ENCODE assay signal across 1 cellular context in genomic region chr20:35735828-35736470, GRCh38.
TF ChIP-seq lines count a peak whose summit lies in the region.

No MANE protein-coding gene starts in this region.

TF ChIP-seq in K562, 482 proteins besides CTCF, POLR2A, EP300 and RAD21:
- TF ChIP-seq WHSC1 (IDR thresholded peaks at IDR 0.05; ENCODE audit: low read length) (no peak), ZBTB40 (IDR thresholded peaks at IDR 0.05) (no peak), ZBTB40 (CRISPR knock-in tag; IDR thresholded peaks at IDR 0.05) (no peak), CCAR2 (IDR thresholded peaks at IDR 0.05; ENCODE audit: low read depth, low read length) (no peak), ZBTB49 (CRISPR knock-in tag; IDR thresholded peaks at IDR 0.05; ENCODE audit: borderline replicate concordance) (no peak), PATZ1 (CRISPR knock-in tag; IDR thresholded peaks at IDR 0.05; ENCODE audit: borderline replicate concordance) (no peak), SFPQ (IDR thresholded peaks at IDR 0.05; ENCODE audit: low read depth, low read length) (no peak), NR2C1 (IDR thresholded peaks at IDR 0.05) (0 out of 2 replicates have a peak, but pooled peaks have one; percentile 21), NR2C1 (tag; IDR thresholded peaks at IDR 0.05) (no peak), ZKSCAN8 (CRISPR knock-in tag; IDR thresholded peaks at IDR 0.05) (no peak), ZNF354B (CRISPR knock-in tag; IDR thresholded peaks at IDR 0.05) (no peak), BRD4 (IDR thresholded peaks at IDR 0.05) (no peak), POLR2AphosphoS2 (IDR thresholded peaks at IDR 0.05; ENCODE audit: low read length) (0 out of 2 replicates have a peak, but pooled peaks have one; percentile 36), RAD51 (IDR thresholded peaks at IDR 0.05; ENCODE audit: borderline replicate concordance, low read depth) (no peak), IRF1 (CRISPR knock-in tag; IDR thresholded peaks at IDR 0.05; ENCODE audit: borderline replicate concordance) (no peak), NCOA1 (IDR thresholded peaks at IDR 0.05; ENCODE audit: low read depth) (no peak), KDM5B (IDR thresholded peaks at IDR 0.05; ENCODE audit: insufficient replicate concordance, low read depth, low read length) (no peak), ATF3 (IDR thresholded peaks at IDR 0.05) (no peak), ATF3 (CRISPR knock-in tag; conservative IDR thresholded peaks at IDR 0.05) (no peak)
